Comparison of ENCODE assay signal across 1 cellular context in genomic region chr3:136196401-136197158, GRCh38.
TF ChIP-seq lines count a peak whose summit lies in the region.

No MANE protein-coding gene starts in this region.

TF ChIP-seq in HepG2, 621 proteins besides CTCF, POLR2A, EP300 and RAD21 (continued from another document and continues in another):
- TF ChIP-seq HIC2 (CRISPR knock-in tag; IDR thresholded peaks at IDR 0.05; ENCODE audit: low read depth) (peak; percentile 89), ZNF431 (CRISPR knock-in tag; IDR thresholded peaks at IDR 0.05; ENCODE audit: borderline replicate concordance, low read depth) (no peak; the same call in none of the 2 replicates), MXD4 (CRISPR knock-in tag; IDR thresholded peaks at IDR 0.05) (peak; percentile 87), NFYB (CRISPR knock-in tag; IDR thresholded peaks at IDR 0.05) (no peak; the same call in 1 of the 2 replicates), KDM5A (IDR thresholded peaks at IDR 0.05; ENCODE audit: borderline replicate concordance, low read length) (peak; percentile 29; the same call in 1 of the 2 replicates), GMEB1 (CRISPR knock-in tag; IDR thresholded peaks at IDR 0.05; ENCODE audit: borderline replicate concordance) (peak; percentile 82), MIXL1 (CRISPR knock-in tag; IDR thresholded peaks at IDR 0.05) (peak; percentile 78), ZFAT (CRISPR knock-in tag; conservative IDR thresholded peaks at IDR 0.05) (0 out of 2 replicates have a peak, but pooled peaks have one; percentile 79), ZFP37 (CRISPR knock-in tag; IDR thresholded peaks at IDR 0.05; ENCODE audit: borderline replicate concordance) (peak; percentile 95), GLMP (CRISPR knock-in tag; IDR thresholded peaks at IDR 0.05; ENCODE audit: borderline replicate concordance) (no peak), RERE (CRISPR knock-in tag; IDR thresholded peaks at IDR 0.05; ENCODE audit: low read depth) (0 out of 2 replicates have a peak, but pooled peaks have one; percentile 23), NFIC (IDR thresholded peaks at IDR 0.05; ENCODE audit: low read length) (no peak; the same call in 1 of the 2 replicates), HHEX (CRISPR knock-in tag; IDR thresholded peaks at IDR 0.05) (no peak), MXD1 (CRISPR knock-in tag; IDR thresholded peaks at IDR 0.05) (peak; percentile 97), ELK4 (CRISPR knock-in tag; IDR thresholded peaks at IDR 0.05; ENCODE audit: borderline replicate concordance) (peak; percentile 90), BHLHE40 (IDR thresholded peaks at IDR 0.05; ENCODE audit: low read length) (peak; percentile 50; the same call in 1 of the 2 replicates), SRSF9 (IDR thresholded peaks at IDR 0.05; ENCODE audit: borderline replicate concordance, insufficient read depth, low read depth, low read length, poor library complexity, severe bottlenecking) (no peak), ZNF44 (CRISPR knock-in tag; IDR thresholded peaks at IDR 0.05) (peak; percentile 99), CBX5 (CRISPR knock-in tag; IDR thresholded peaks at IDR 0.05; ENCODE audit: borderline replicate concordance) (peak; percentile 86; the same call in 1 of the 2 replicates), FOXA3 (CRISPR knock-in tag; IDR thresholded peaks at IDR 0.05) (peak; percentile 50; the same call in 1 of the 2 replicates), ZSCAN9 (CRISPR knock-in tag; IDR thresholded peaks at IDR 0.05; ENCODE audit: borderline replicate concordance) (peak; percentile 95), ZNF234 (CRISPR knock-in tag; conservative IDR thresholded peaks at IDR 0.05) (peak; percentile 84; the same call in 1 of the 2 replicates), ZNF687 (CRISPR knock-in tag; IDR thresholded peaks at IDR 0.05) (peak; percentile 99), ZNF577 (CRISPR knock-in tag; IDR thresholded peaks at IDR 0.05; ENCODE audit: borderline replicate concordance, low read depth) (no peak), ZIK1 (CRISPR knock-in tag; IDR thresholded peaks at IDR 0.05; ENCODE audit: borderline replicate concordance, low read depth) (peak; percentile 99), KLF13 (CRISPR knock-in tag; IDR thresholded peaks at IDR 0.05) (peak; percentile 88), ZNF430 (CRISPR knock-in tag; IDR thresholded peaks at IDR 0.05) (peak; percentile 97), ZBED4 (CRISPR knock-in tag; IDR thresholded peaks at IDR 0.05; ENCODE audit: borderline replicate concordance) (peak; percentile 78; the same call in 1 of the 2 replicates), HOMEZ (CRISPR knock-in tag; IDR thresholded peaks at IDR 0.05; ENCODE audit: low read depth) (peak; percentile 39; the same call in 1 of the 2 replicates), ZFP82 (CRISPR knock-in tag; IDR thresholded peaks at IDR 0.05; ENCODE audit: borderline replicate concordance) (0 out of 2 replicates have a peak, but pooled peaks have one; percentile 48), ZNF766 (CRISPR knock-in tag; IDR thresholded peaks at IDR 0.05; ENCODE audit: borderline replicate concordance) (peak; percentile 96), ZNF337 (CRISPR knock-in tag; IDR thresholded peaks at IDR 0.05; ENCODE audit: borderline replicate concordance, low read depth) (peak; percentile 98), ELF4 (CRISPR knock-in tag; IDR thresholded peaks at IDR 0.05; ENCODE audit: borderline replicate concordance) (no peak; the same call in 1 of the 2 replicates), GPN1 (CRISPR knock-in tag; IDR thresholded peaks at IDR 0.05; ENCODE audit: borderline replicate concordance) (0 out of 2 replicates have a peak, but pooled peaks have one; percentile 2), SP2 (CRISPR knock-in tag; IDR thresholded peaks at IDR 0.05) (peak; percentile 63)
